ENCODE assay signal across 9 cellular contexts in the genomic region with DNA sequence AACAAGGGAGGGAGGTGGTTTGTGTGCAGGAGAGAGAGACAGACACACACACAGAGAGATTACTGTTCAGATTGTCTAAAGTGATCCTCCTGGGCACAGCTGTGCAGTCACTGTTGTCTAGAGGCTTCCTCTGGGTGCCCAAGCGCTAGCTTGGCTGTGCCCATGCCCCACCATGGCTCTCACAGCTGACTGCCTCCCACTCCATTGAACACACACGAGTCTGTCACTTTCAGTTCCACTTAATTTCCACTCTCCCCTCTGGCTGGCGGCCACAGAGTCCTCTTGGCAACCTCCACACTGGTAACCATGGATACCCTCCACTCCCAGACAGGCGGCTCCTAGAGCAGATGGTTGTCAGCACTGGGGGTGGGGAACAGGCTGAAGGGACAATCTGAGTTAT. TPM values are rescaled to one million over a fixed set of nuclear protein-coding genes. Genes with fewer than 3 reads are reported as not detected.
DNase-seq lines count a peak whose midpoint lies in the region; ATAC-seq, FAIRE-seq and TF ChIP-seq lines count a peak whose summit lies in the region.
"Had no signal": no experiment of that assay in that cellular context is flagged by ENCODE, and none has a peak within 500 bp of the region (broad histone marks: within the 10 kb centered on the region; RNA-seq: fewer than 3 reads in every experiment).

No MANE protein-coding gene starts in this region.

- H3K27me3 ChIP-seq in pancreas (no peaks in the 10 kb centered on the region), esophagus squamous epithelium (peaks cover 0 to 12% (median 0%) of the 10 kb centered on the region in 4 donors)

- no peaks in the 10 kb centered on the region for H3K9me3 ChIP-seq in pancreas
- no peaks in the 10 kb centered on the region for H3K9me3 ChIP-seq in esophagus squamous epithelium

- intact Hi-C loops in pancreas (cut with DNase I) (no loop called here), esophagus squamous epithelium (cut with DNase I) (no loop called here)

- peak; percentile 96 for DNase-seq in Ammon's horn (ENCODE audit: low spot score)
- peak; percentile 98 for DNase-seq in NCI-H1092 (lab: John Stamatoyannopoulos, UW)
- peak; percentile 85 for DNase-seq in SK-N-DZ (ENCODE audit: low spot score)
- DNase-seq in frontal cortex (ENCODE audit: low spot score in 2 of 2): peak; percentile 32 to 52
- peak; percentile 60 to 73 (median 63) for DNase-seq in pancreas
- no peak for DNase-seq in esophagus squamous epithelium (lab: John Stamatoyannopoulos, UW)

- H3K27ac ChIP-seq in pancreas (no peak overlapping the region), esophagus squamous epithelium (no peak overlapping the region)
- H3K27ac ChIP-seq: skin epidermis had no signal

- WGBS in pancreas, 2 donors: 13 to 17% methylated on average over 4 of the region's 4 CpGs
- 12 to 27% methylated on average over 3 to 4 of the region's 4 CpGs for WGBS in esophagus squamous epithelium, 2 donors

- no peak for FAIRE-seq in frontal cortex (lab: Jason Lieb, UNC)
- no peak for FAIRE-seq in pancreas (lab: Jason Lieb, UNC)

- H3K36me3 ChIP-seq in pancreas: no peaks in the 10 kb centered on the region
- no peaks in the 10 kb centered on the region for H3K36me3 ChIP-seq in esophagus squamous epithelium

- ATAC-seq in pancreas: peak; percentile 56 to 94 (median 94)
- ATAC-seq in GM19397 (IDR thresholded peaks at IDR 0.05; ENCODE audit: unreplicated experiment): no peak
- ATAC-seq in HG03139 (IDR thresholded peaks at IDR 0.05; ENCODE audit: unreplicated experiment): no peak

- H3K4me3 ChIP-seq in pancreas: no peak overlapping the region
- H3K4me3 ChIP-seq in esophagus squamous epithelium: no peak overlapping the region
- H3K4me3 ChIP-seq: skin epidermis had no signal

- TF ChIP-seq POLR2A in esophagus squamous epithelium (IDR thresholded peaks at IDR 0.05): no peak

- TF ChIP-seq CTCF in pancreas (IDR thresholded peaks at IDR 0.05) (no peak), esophagus squamous epithelium (IDR thresholded peaks at IDR 0.05) (no peak)

- peaks cover 0 to 5% (median 0%) of the 10 kb centered on the region in 3 donors for H3K4me1 ChIP-seq in pancreas
- peaks cover 0 to 21% (median 3%) of the 10 kb centered on the region in 3 donors for H3K4me1 ChIP-seq in esophagus squamous epithelium

RNA-seq across cellular contexts. Expression of gene MAP6, which starts 29.1 kb away (rescaled TPM):
- polyA plus RNA-seq in SK-N-DZ (2014; cell fraction: cytosol; rRNA removed): 38.5 and 41.9 TPM in 2 replicates
- 59.8 and 88.5 TPM in 2 replicates for polyA plus RNA-seq in SK-N-DZ (2014; cell fraction: nucleus; rRNA removed)
- total RNA-seq in frontal cortex: 64.0 TPM
- 1 to 10 TPM in 5 of 6 donors, under 1 TPM in 1; 0.88 to 3.2 (median 2.0) TPM for total RNA-seq in pancreas
- 10 to 100 TPM in 1 of 2 donors, 1 to 10 TPM in 1; 4.2 to 17.4 TPM for polyA plus RNA-seq in pancreas
- 1 to 10 TPM in 1 of 4 donors, under 1 TPM in 3; 0.18 to 3.6 (median 0.34) TPM for total RNA-seq in esophagus squamous epithelium

Comparison
In these comparisons a context has a peak if more than half of its experiments do, and no peak if none do; other contexts are left out.
1. ATAC-seq: peak in pancreas (4 of 4); none in GM19397 (single experiment) and HG03139 (single experiment).
2. RNA of gene MAP6, which starts 29.1 kb away (total RNA-seq): 64.0 TPM in frontal cortex (single experiment); 0.88 to 3.2 TPM in pancreas and 0.18 to 3.6 TPM in esophagus squamous epithelium; every median in the first group is over 10 times any median in the second.